In genomic region chr2:61898810-61899209, GRCh38 we compare ENCODE assay signal across 9 cellular contexts. TPM values are rescaled to one million over a fixed set of nuclear protein-coding genes. Genes with fewer than 3 reads are reported as not detected.
DNase-seq lines count a peak whose midpoint lies in the region; ATAC-seq and TF ChIP-seq lines count a peak whose summit lies in the region.
"Had no signal": no experiment of that assay in that cellular context is flagged by ENCODE, and none has a peak within 500 bp of the region (broad histone marks: within the 10 kb centered on the region; RNA-seq: fewer than 3 reads in every experiment).

No MANE protein-coding gene starts in this region.

- no peaks in the 10 kb centered on the region for H3K27me3 ChIP-seq in brain microvascular endothelial cell (replicated peaks)

- H3K4me3 ChIP-seq in brain microvascular endothelial cell (ENCODE audit: low read depth, low read length): no peak overlapping the region
- H3K4me3 ChIP-seq in retinal pigment epithelial cell (ENCODE audit: low read length): no peak overlapping the region

- TF ChIP-seq CTCF in brain microvascular endothelial cell (IDR thresholded peaks at IDR 0.05; ENCODE audit: low read depth, low read length, missing control alignments): peak; percentile 69
- TF ChIP-seq CTCF in retinal pigment epithelial cell (conservative IDR thresholded peaks at IDR 0.05; ENCODE audit: low read depth, low read length): peak; percentile 77

- DNase-seq in SIG-M5 treated with dmso at 0.1 percent for 504 hours (lab: John Stamatoyannopoulos, UW; ENCODE audit: unreplicated experiment): peak; percentile 58
- DNase-seq in SIG-M5 (lab: John Stamatoyannopoulos, UW): no peak
- peak; percentile 66 to 74 for DNase-seq in Kasumi-1 (lab: John Stamatoyannopoulos, UW)
- DNase-seq in brain microvascular endothelial cell: peak; percentile 22
- no peak for DNase-seq in retinal pigment epithelial cell (ENCODE audit: low read depth)
- DNase-seq in occipital lobe (lab: John Stamatoyannopoulos, UW): no peak
- DNase-seq: activated gamma-delta T cell had no signal

- H3K36me3 ChIP-seq in brain microvascular endothelial cell (replicated peaks): no peaks in the 10 kb centered on the region

- H3K27ac ChIP-seq in brain microvascular endothelial cell: no peak overlapping the region

- ATAC-seq in HG02970 (IDR thresholded peaks at IDR 0.05; ENCODE audit: low FRiP score, unreplicated experiment) (no peak), GM18867 (IDR thresholded peaks at IDR 0.05; ENCODE audit: unreplicated experiment) (no peak)

- in situ Hi-C loops in brain microvascular endothelial cell (cut with HindIII; ENCODE audit: low pct_ligation_motif_present, low sequenced_read_pairs): no loop called here

RNA-seq across cellular contexts. Expression of gene COMMD1, which starts 6.7 kb away (rescaled TPM):
- 37.3 TPM for total RNA-seq in occipital lobe

RNA-seq across cellular contexts. Expression of gene CCT4, which starts 10.4 kb away (rescaled TPM):
- 204 TPM for total RNA-seq in occipital lobe

RNA-seq across cellular contexts. Expression of gene FAM161A, which starts 45.0 kb away (rescaled TPM):
- total RNA-seq in occipital lobe: 30.3 TPM

Comparison
In these comparisons a context has a peak if more than half of its experiments do, and no peak if none do; other contexts are left out.
1. DNase-seq: peak in SIG-M5 treated with dmso at 0.1 percent for 504 hours (single experiment), Kasumi-1 (2 of 2) and brain microvascular endothelial cell (single experiment); none in SIG-M5 (single experiment), retinal pigment epithelial cell (single experiment) and occipital lobe (single experiment).